ENCODE assay signal across 20 cellular contexts in the genomic region with DNA sequence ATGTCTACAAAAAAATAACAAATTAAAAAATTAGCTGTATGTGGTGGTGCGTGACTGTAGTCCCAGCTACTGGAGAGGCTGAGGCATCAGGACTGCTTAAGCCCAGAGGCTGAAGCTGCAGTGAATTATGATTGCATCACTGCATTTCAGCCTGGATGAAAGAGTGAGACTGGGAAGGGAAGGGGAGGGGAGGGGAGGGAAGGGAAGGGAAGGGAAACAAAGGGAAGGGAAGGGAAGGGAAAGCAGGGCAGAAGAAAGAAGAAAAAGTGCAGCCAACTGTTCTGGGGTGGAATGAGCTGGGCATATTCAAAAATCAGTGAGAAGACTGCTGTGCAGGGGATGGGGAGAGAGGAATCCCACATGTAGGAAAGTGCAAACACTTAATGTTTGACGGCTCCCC.
"Had no signal": no experiment of that assay in that cellular context is flagged by ENCODE, and none has a peak within 500 bp of the region (broad histone marks: within the 10 kb centered on the region; RNA-seq: fewer than 3 reads in every experiment).

No MANE protein-coding gene starts in this region.

- DNase-seq: activated B cell treated with CpG ODN at 0.5 μM for 24 hours; activated CD4-positive, alpha-beta memory T cell treated with anti-CD3 and anti-CD28 coated beads for 36 hours; activated CD4-positive, alpha-beta T cell treated with anti-CD3 and anti-CD28 coated beads for 4 hours; activated naive CD4-positive, alpha-beta T cell; activated naive CD8-positive, alpha-beta T cell treated with anti-CD3 and anti-CD28 coated beads for 36 hours; activated T-cell treated with anti-CD3 and anti-CD28 coated beads for 4 hours; amniotic stem cell; central memory CD4-positive, alpha-beta T cell; hippocampal formation; midbrain; nucleus accumbens; stimulated activated naive CD8-positive, alpha-beta T cell treated with anti-CD3 and anti-CD28 coated beads, Interleukin-15, Interleukin-2, amounts not matched to agents 100 U/mL and 50 U/mL, for 24 hours; substantia nigra; T-helper 1 cell; T-helper 9 cell; tibial artery; uterus had no signal

- H3K9me3 ChIP-seq: tibial artery, uterus had no signal

- H3K27me3 ChIP-seq: tibial artery, uterus had no signal

- H3K4me3 ChIP-seq: skin epidermis, tibial artery, uterus had no signal

- H3K9me3 Mint-ChIP-seq: activated naive CD8-positive, alpha-beta T cell treated with anti-CD3 and anti-CD28 coated beads for 36 hours; nephron had no signal

- H3K27ac Mint-ChIP-seq: activated B cell treated with CpG ODN at 0.5 μM for 24 hours; activated CD4-positive, alpha-beta memory T cell treated with anti-CD3 and anti-CD28 coated beads for 36 hours; activated naive CD8-positive, alpha-beta T cell treated with anti-CD3 and anti-CD28 coated beads for 36 hours; nephron had no signal

- H3K27ac ChIP-seq: skin epidermis, tibial artery, uterus had no signal

- H3K4me1 ChIP-seq: tibial artery, uterus had no signal

- H3K27me3 Mint-ChIP-seq: activated B cell treated with CpG ODN at 0.5 μM for 24 hours; activated CD4-positive, alpha-beta memory T cell treated with anti-CD3 and anti-CD28 coated beads for 36 hours; activated naive CD8-positive, alpha-beta T cell treated with anti-CD3 and anti-CD28 coated beads for 36 hours had no signal

- H3K4me3 Mint-ChIP-seq: activated B cell treated with CpG ODN at 0.5 μM for 24 hours; activated CD4-positive, alpha-beta memory T cell treated with anti-CD3 and anti-CD28 coated beads for 36 hours; activated naive CD8-positive, alpha-beta T cell treated with anti-CD3 and anti-CD28 coated beads for 36 hours; brain; nephron had no signal

- H3K36me3 Mint-ChIP-seq: activated CD4-positive, alpha-beta memory T cell treated with anti-CD3 and anti-CD28 coated beads for 36 hours; activated naive CD8-positive, alpha-beta T cell treated with anti-CD3 and anti-CD28 coated beads for 36 hours; brain had no signal

- H3K4me1 Mint-ChIP-seq: activated B cell treated with CpG ODN at 0.5 μM for 24 hours; activated naive CD8-positive, alpha-beta T cell treated with anti-CD3 and anti-CD28 coated beads for 36 hours had no signal

- H3K36me3 ChIP-seq: tibial artery, uterus had no signal
